In the genomic region with DNA sequence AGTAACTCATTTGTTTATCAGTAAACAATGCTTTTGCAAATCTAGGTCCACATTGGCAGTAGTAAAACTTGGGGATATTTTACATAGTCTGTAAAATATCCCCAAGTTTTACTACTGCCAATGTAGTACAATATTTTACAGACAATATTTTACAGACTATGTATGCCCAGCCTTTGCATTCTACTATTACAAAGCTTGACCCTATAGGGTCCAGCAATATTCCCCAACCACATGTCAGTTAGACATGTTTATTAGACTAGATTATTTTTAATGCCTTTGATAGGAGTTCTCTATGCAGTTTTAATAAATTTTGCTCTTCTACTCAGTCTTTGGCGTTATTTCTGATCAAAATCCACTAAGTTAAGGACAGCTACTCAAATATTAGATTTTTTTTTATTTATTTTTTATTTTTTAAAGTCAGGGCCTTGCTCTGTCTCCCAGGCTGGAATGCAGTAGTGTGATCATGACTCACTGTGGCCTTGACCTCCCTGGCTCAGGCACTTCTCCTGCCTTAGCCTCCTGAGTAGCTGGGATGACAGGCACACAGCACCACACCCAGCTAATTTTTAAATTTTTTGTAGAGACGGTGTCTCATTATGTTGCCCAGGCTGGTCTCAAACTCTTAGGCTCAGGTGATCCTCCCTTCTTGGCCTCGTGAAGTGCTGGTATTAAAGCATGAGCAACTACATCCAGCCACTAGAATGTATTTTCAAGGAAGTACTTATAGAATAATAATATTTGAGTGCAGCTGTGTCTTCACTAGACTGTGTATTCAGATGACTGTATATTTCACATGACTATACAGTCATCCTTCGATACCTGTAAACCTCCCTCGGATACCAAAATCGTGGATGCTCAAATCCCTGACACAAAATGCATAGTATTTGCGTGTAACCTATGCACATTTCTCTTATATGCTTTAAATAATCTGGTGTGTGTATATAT, we compare ENCODE assay signal across 1 cellular context.
TF ChIP-seq lines count a peak whose summit lies in the region.

No MANE protein-coding gene starts in this region.

TF ChIP-seq in HepG2, 621 proteins besides CTCF, POLR2A, EP300 and RAD21 (continues in another document):
- TF ChIP-seq ZSCAN30 (CRISPR knock-in tag; IDR thresholded peaks at IDR 0.05) (no peak), ZNF609 (CRISPR knock-in tag; IDR thresholded peaks at IDR 0.05; ENCODE audit: borderline replicate concordance) (no peak), NCOA2 (CRISPR knock-in tag; IDR thresholded peaks at IDR 0.05) (0 out of 2 replicates have a peak, but pooled peaks have one; percentile 10), BHLHE40 (IDR thresholded peaks at IDR 0.05; ENCODE audit: low read length) (0 out of 2 replicates have a peak, but pooled peaks have one; percentile 23), ZNF260 (CRISPR knock-in tag; IDR thresholded peaks at IDR 0.05; ENCODE audit: borderline replicate concordance, low read depth) (no peak), ZNF18 (CRISPR knock-in tag; IDR thresholded peaks at IDR 0.05; ENCODE audit: insufficient replicate concordance) (no peak), ZNF124 (CRISPR knock-in tag; IDR thresholded peaks at IDR 0.05) (no peak), SMARCE1 (IDR thresholded peaks at IDR 0.05; ENCODE audit: borderline replicate concordance) (no peak), GPN1 (CRISPR knock-in tag; IDR thresholded peaks at IDR 0.05; ENCODE audit: borderline replicate concordance) (no peak), ZNF317 (CRISPR knock-in tag; IDR thresholded peaks at IDR 0.05) (no peak), BRCA1 (CRISPR knock-in tag; IDR thresholded peaks at IDR 0.05) (no peak), LCORL (IDR thresholded peaks at IDR 0.05) (no peak), LCORL (CRISPR knock-in tag; IDR thresholded peaks at IDR 0.05) (0 out of 2 replicates have a peak, but pooled peaks have one; percentile 38), XBP1 (CRISPR knock-in tag; IDR thresholded peaks at IDR 0.05) (no peak), NFYB (CRISPR knock-in tag; IDR thresholded peaks at IDR 0.05) (no peak), ZNF407 (CRISPR knock-in tag; IDR thresholded peaks at IDR 0.05; ENCODE audit: not compliant biosample characterization) (no peak), ZNF737 (CRISPR knock-in tag; IDR thresholded peaks at IDR 0.05; ENCODE audit: borderline replicate concordance) (no peak), ZNF761 (CRISPR knock-in tag; conservative IDR thresholded peaks at IDR 0.05) (no peak), CHCHD3 (CRISPR knock-in tag; IDR thresholded peaks at IDR 0.05) (no peak), KDM6A (CRISPR knock-in tag; IDR thresholded peaks at IDR 0.05; ENCODE audit: low read depth) (no peak), ZNF878 (CRISPR knock-in tag; IDR thresholded peaks at IDR 0.05) (no peak), SALL1 (CRISPR knock-in tag; IDR thresholded peaks at IDR 0.05) (peak; percentile 36; the same call in 1 of the 2 replicates)
- TF ChIP-seq, protein P1, sequence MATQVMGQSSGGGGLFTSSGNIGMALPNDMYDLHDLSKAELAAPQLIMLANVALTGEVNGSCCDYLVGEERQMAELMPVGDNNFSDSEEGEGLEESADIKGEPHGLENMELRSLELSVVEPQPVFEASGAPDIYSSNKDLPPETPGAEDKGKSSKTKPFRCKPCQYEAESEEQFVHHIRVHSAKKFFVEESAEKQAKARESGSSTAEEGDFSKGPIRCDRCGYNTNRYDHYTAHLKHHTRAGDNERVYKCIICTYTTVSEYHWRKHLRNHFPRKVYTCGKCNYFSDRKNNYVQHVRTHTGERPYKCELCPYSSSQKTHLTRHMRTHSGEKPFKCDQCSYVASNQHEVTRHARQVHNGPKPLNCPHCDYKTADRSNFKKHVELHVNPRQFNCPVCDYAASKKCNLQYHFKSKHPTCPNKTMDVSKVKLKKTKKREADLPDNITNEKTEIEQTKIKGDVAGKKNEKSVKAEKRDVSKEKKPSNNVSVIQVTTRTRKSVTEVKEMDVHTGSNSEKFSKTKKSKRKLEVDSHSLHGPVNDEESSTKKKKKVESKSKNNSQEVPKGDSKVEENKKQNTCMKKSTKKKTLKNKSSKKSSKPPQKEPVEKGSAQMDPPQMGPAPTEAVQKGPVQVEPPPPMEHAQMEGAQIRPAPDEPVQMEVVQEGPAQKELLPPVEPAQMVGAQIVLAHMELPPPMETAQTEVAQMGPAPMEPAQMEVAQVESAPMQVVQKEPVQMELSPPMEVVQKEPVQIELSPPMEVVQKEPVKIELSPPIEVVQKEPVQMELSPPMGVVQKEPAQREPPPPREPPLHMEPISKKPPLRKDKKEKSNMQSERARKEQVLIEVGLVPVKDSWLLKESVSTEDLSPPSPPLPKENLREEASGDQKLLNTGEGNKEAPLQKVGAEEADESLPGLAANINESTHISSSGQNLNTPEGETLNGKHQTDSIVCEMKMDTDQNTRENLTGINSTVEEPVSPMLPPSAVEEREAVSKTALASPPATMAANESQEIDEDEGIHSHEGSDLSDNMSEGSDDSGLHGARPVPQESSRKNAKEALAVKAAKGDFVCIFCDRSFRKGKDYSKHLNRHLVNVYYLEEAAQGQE (IDR thresholded peaks at IDR 0.05; ENCODE audit: borderline replicate concordance in 1 of 2, low read depth in 1 of 2, low read length in 2 of 2), result no peak
- TF ChIP-seq, protein P2, sequence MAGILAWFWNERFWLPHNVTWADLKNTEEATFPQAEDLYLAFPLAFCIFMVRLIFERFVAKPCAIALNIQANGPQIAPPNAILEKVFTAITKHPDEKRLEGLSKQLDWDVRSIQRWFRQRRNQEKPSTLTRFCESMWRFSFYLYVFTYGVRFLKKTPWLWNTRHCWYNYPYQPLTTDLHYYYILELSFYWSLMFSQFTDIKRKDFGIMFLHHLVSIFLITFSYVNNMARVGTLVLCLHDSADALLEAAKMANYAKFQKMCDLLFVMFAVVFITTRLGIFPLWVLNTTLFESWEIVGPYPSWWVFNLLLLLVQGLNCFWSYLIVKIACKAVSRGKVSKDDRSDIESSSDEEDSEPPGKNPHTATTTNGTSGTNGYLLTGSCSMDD (CRISPR knock-in tag; IDR thresholded peaks at IDR 0.05), result no peak
- TF ChIP-seq, protein P3, sequence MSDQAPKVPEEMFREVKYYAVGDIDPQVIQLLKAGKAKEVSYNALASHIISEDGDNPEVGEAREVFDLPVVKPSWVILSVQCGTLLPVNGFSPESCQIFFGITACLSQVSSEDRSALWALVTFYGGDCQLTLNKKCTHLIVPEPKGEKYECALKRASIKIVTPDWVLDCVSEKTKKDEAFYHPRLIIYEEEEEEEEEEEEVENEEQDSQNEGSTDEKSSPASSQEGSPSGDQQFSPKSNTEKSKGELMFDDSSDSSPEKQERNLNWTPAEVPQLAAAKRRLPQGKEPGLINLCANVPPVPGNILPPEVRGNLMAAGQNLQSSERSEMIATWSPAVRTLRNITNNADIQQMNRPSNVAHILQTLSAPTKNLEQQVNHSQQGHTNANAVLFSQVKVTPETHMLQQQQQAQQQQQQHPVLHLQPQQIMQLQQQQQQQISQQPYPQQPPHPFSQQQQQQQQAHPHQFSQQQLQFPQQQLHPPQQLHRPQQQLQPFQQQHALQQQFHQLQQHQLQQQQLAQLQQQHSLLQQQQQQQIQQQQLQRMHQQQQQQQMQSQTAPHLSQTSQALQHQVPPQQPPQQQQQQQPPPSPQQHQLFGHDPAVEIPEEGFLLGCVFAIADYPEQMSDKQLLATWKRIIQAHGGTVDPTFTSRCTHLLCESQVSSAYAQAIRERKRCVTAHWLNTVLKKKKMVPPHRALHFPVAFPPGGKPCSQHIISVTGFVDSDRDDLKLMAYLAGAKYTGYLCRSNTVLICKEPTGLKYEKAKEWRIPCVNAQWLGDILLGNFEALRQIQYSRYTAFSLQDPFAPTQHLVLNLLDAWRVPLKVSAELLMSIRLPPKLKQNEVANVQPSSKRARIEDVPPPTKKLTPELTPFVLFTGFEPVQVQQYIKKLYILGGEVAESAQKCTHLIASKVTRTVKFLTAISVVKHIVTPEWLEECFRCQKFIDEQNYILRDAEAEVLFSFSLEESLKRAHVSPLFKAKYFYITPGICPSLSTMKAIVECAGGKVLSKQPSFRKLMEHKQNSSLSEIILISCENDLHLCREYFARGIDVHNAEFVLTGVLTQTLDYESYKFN (CRISPR knock-in tag; conservative IDR thresholded peaks at IDR 0.05), result no peak
